Comparison of ENCODE assay signal across 9 cellular contexts in the genomic region with DNA sequence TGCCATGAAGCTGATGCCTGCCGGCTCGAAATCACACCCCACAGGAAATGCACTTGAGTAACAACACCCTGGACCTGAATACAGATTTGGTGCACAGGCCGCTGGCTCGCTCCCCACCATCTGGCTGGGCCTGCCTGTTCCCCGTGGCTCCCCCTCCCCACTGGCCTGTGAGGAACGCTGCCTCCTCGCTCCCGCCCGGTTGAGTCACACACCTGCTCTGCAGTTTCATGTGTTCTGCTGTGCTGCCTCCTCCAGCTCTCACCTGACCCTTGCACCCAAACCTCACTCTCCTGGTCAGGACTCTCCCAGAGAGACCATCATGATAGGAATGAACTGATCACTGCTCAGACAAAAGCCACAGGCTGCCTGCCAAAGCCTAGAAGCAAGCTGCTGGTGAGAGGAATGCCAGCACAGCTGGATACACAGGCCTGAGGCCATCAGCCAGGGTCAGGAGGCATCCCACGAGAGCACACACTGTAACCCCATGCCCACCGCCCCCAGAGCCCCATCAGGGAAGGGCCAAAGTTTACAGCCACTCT. TPM values are rescaled to one million over a fixed set of nuclear protein-coding genes. Genes with fewer than 3 reads are reported as not detected.
DNase-seq lines count a peak whose midpoint lies in the region; ATAC-seq, FAIRE-seq and TF ChIP-seq lines count a peak whose summit lies in the region.
"Had no signal": no experiment of that assay in that cellular context is flagged by ENCODE, and none has a peak within 500 bp of the region (broad histone marks: within the 10 kb centered on the region; RNA-seq: fewer than 3 reads in every experiment).

No MANE protein-coding gene starts in this region.

- peaks cover 12% of the 10 kb centered on the region for H3K79me2 ChIP-seq in keratinocyte (ENCODE audit: control insufficient read depth, insufficient read depth, low read length)

- peak overlapping the region; percentile 74 for H3K27ac ChIP-seq in keratinocyte (ENCODE audit: control insufficient read depth, insufficient read depth, low read length)

- no peaks in the 10 kb centered on the region for H3K9me3 Mint-ChIP-seq in endothelial cell (ENCODE audit: unreplicated experiment)

- no peaks in the 10 kb centered on the region for H3K27me3 ChIP-seq in keratinocyte (ENCODE audit: control insufficient read depth, extremely low read depth, insufficient read depth, low read length)

- peaks cover 2% of the 10 kb centered on the region for H3K9me1 ChIP-seq in keratinocyte (ENCODE audit: control insufficient read depth, extremely low read depth, insufficient read depth, low read length)

- TF ChIP-seq CTCF in keratinocyte (optimal IDR thresholded peaks at IDR 0.05 in 1 of 3, IDR thresholded peaks at IDR 0.05 in 1 of 3, conservative IDR thresholded peaks at IDR 0.05 in 1 of 3; ENCODE audit: extremely low read depth in 1 of 3, insufficient read depth in 2 of 3, low read length in 3 of 3) (peak in 2 of 3 experiments; percentile 7 to 33), endothelial cell (IDR thresholded peaks at IDR 0.05; ENCODE audit: unreplicated experiment) (no peak)

- H3K36me3 Mint-ChIP-seq in endothelial cell (ENCODE audit: low read depth, unreplicated experiment): peaks cover 7% of the 10 kb centered on the region

- H3K9ac ChIP-seq in keratinocyte (ENCODE audit: control insufficient read depth, extremely low read depth, insufficient read depth, low read length): peak overlapping the region; percentile 55

- DNase-seq in HPDE6-E6E7 (ENCODE audit: extremely low spot score) (peak; percentile 79), amygdala (lab: John Stamatoyannopoulos, UW) (peak in 35 of 56 donors; percentile 14 to 85 (median 64)), keratinocyte (ENCODE audit: low read depth, low spot score) (no peak), smooth muscle cell of the brain vasculature (ENCODE audit: low read depth, low spot score) (peak; percentile 26), endothelial cell (ENCODE audit: low spot score) (no peak)
- DNase-seq in NK-92 treated with Interleukin-12 subunit alpha and Interleukin-12 subunit beta, amount 100 ng/mL, for 24 hours (lab: John Stamatoyannopoulos, UW): no peak
- DNase-seq in stimulated activated CD4-positive, alpha-beta T cell treated with anti-CD3 and anti-CD28 coated beads, Interleukin-4, amount 100 ng/mL, for 24 hours: no peak

- H3K4me2 ChIP-seq in keratinocyte (ENCODE audit: control insufficient read depth, extremely low read depth, insufficient read depth, low read depth, low read length): peak overlapping the region; percentile 70

- H3K36me3 ChIP-seq in keratinocyte (ENCODE audit: control insufficient read depth in 2 of 2, extremely low read depth in 1 of 2, insufficient read depth in 2 of 2, low read length in 2 of 2): no peaks in the 10 kb centered on the region

- H3K4me1 ChIP-seq in keratinocyte (ENCODE audit: control insufficient read depth, extremely low read depth, insufficient read depth, low read length): peaks cover 59% of the 10 kb centered on the region

- no peak overlapping the region for H2AFZ ChIP-seq in keratinocyte (ENCODE audit: control insufficient read depth, low read length)

- H3K9me3 ChIP-seq in keratinocyte (ENCODE audit: control insufficient read depth, low read depth, low read length): no peaks in the 10 kb centered on the region

- peaks cover 7% of the 10 kb centered on the region for H3K4me1 Mint-ChIP-seq in endothelial cell (ENCODE audit: unreplicated experiment)

- peak; percentile 66 for FAIRE-seq in keratinocyte (lab: Jason Lieb, UNC)

- no peak for ATAC-seq in HG02970 (IDR thresholded peaks at IDR 0.05; ENCODE audit: low FRiP score, unreplicated experiment)

- H3K4me3 ChIP-seq in keratinocyte (ENCODE audit: control insufficient read depth in 2 of 3, extremely low read depth in 1 of 3, insufficient read depth in 2 of 3, low read depth in 1 of 3, low read length in 3 of 3): no peak overlapping the region

- dilution Hi-C loops in keratinocyte (cut with MboI; ENCODE audit: extremely low pct_ligation_motif_present, low sequenced_read_pairs): no loop called here

- H3K4me3 Mint-ChIP-seq in endothelial cell (ENCODE audit: unreplicated experiment): no peak overlapping the region

- peaks cover 2% of the 10 kb centered on the region for H4K20me1 ChIP-seq in keratinocyte (ENCODE audit: control insufficient read depth, extremely low read depth, insufficient read depth, low read length)

- no peak overlapping the region for H3K27ac Mint-ChIP-seq in endothelial cell (ENCODE audit: unreplicated experiment)

- H3K27me3 Mint-ChIP-seq in endothelial cell (ENCODE audit: unreplicated experiment): peaks cover 11% of the 10 kb centered on the region

RNA-seq across cellular contexts. Expression of a gene that starts 3.8 kb away (rescaled TPM):
- 33.5 to 63.3 TPM (median 35.3 TPM) in 3 replicates for polyA plus RNA-seq in keratinocyte
- 9.6 TPM for polyA plus RNA-seq in keratinocyte (2011; ENCODE audit: low read depth)
- polyA plus RNA-seq in keratinocyte (2011; cell fraction: cytosol; rRNA removed): 20.5 and 64.3 TPM in 2 replicates
- polyA plus RNA-seq in keratinocyte (2011; cell fraction: nucleus; rRNA removed): 31.3 and 53.0 TPM in 2 replicates
- 30.1 and 57.7 TPM in 2 replicates for polyA plus RNA-seq in keratinocyte (2012; ENCODE audit: low replicate concordance)
- 7.4 to 12.8 TPM (median 12.5 TPM) in 3 replicates for polyA minus RNA-seq in keratinocyte
- polyA minus RNA-seq in keratinocyte (2011; cell fraction: cytosol; rRNA and poly(A)+ RNA removed): 38.8 TPM
- polyA minus RNA-seq in keratinocyte (2011; cell fraction: nucleus; rRNA and poly(A)+ RNA removed): 9.2 and 11.4 TPM in 2 replicates
- 84.3 TPM for total RNA-seq in endothelial cell (ENCODE audit: unreplicated experiment)

RNA-seq across cellular contexts. Expression of a gene that starts 25.2 kb away (rescaled TPM):
- polyA plus RNA-seq in keratinocyte: 1.7 to 4.9 TPM (median 1.8 TPM) in 3 replicates
- polyA plus RNA-seq in keratinocyte (2011; ENCODE audit: low read depth): 12.4 TPM
- polyA plus RNA-seq in keratinocyte (2011; cell fraction: cytosol; rRNA removed): 1.1 and 1.8 TPM in 2 replicates
- polyA plus RNA-seq in keratinocyte (2011; cell fraction: nucleus; rRNA removed): 7.2 and 9.8 TPM in 2 replicates
- 1.4 and 22.0 TPM in 2 replicates for polyA plus RNA-seq in keratinocyte (2012; ENCODE audit: low replicate concordance)
- polyA minus RNA-seq in keratinocyte: 0.32 to 1.5 TPM (median 1.3 TPM) in 3 replicates
- 2.1 TPM for polyA minus RNA-seq in keratinocyte (2011; cell fraction: cytosol; rRNA and poly(A)+ RNA removed)
- 2.0 and 4.4 TPM in 2 replicates for polyA minus RNA-seq in keratinocyte (2011; cell fraction: nucleus; rRNA and poly(A)+ RNA removed)
- 6.1 TPM for total RNA-seq in endothelial cell (ENCODE audit: unreplicated experiment)

RNA-seq across cellular contexts. Expression of a gene that starts 46.4 kb away (rescaled TPM):
- 82.3 to 102 TPM (median 95.5 TPM) in 3 replicates for polyA plus RNA-seq in keratinocyte
- 41.8 TPM for polyA plus RNA-seq in keratinocyte (2011; ENCODE audit: low read depth)
- 92.7 and 139 TPM in 2 replicates for polyA plus RNA-seq in keratinocyte (2011; cell fraction: cytosol; rRNA removed)
- 92.9 and 114 TPM in 2 replicates for polyA plus RNA-seq in keratinocyte (2011; cell fraction: nucleus; rRNA removed)
- 42.3 and 107 TPM in 2 replicates for polyA plus RNA-seq in keratinocyte (2012; ENCODE audit: low replicate concordance)
- 123 to 292 TPM (median 136 TPM) in 3 replicates for polyA minus RNA-seq in keratinocyte
- 216 TPM for polyA minus RNA-seq in keratinocyte (2011; cell fraction: cytosol; rRNA and poly(A)+ RNA removed)
- 38.2 and 40.0 TPM in 2 replicates for polyA minus RNA-seq in keratinocyte (2011; cell fraction: nucleus; rRNA and poly(A)+ RNA removed)
- total RNA-seq in endothelial cell (ENCODE audit: unreplicated experiment): 133 TPM

RNA-seq across cellular contexts. Expression of a gene that starts 51.7 kb away (rescaled TPM):
- polyA plus RNA-seq in keratinocyte: 0.50 to 0.73 TPM (median 0.73 TPM) in 3 replicates
- polyA plus RNA-seq in keratinocyte (2011; ENCODE audit: low read depth): 0.25 TPM
- polyA plus RNA-seq in keratinocyte (2011; cell fraction: cytosol; rRNA removed): 0.39 and 0.66 TPM in 2 replicates
- 0.53 and 0.95 TPM in 2 replicates for polyA plus RNA-seq in keratinocyte (2011; cell fraction: nucleus; rRNA removed)
- 0.73 and 1.2 TPM in 2 replicates for polyA plus RNA-seq in keratinocyte (2012; ENCODE audit: low replicate concordance)
- polyA minus RNA-seq in keratinocyte: 0.96 to 1.8 TPM (median 1.4 TPM) in 3 replicates
- polyA minus RNA-seq in keratinocyte (2011; cell fraction: cytosol; rRNA and poly(A)+ RNA removed): 2.1 TPM
- polyA minus RNA-seq in keratinocyte (2011; cell fraction: nucleus; rRNA and poly(A)+ RNA removed): 0.47 and 0.74 TPM in 2 replicates
- 2.4 TPM for total RNA-seq in endothelial cell (ENCODE audit: unreplicated experiment)
- polyA plus RNA-seq: neural cell had no signal

RNA-seq across cellular contexts. Expression of a gene that starts 59.8 kb away (rescaled TPM):
- polyA plus RNA-seq in keratinocyte: 22.6 to 42.4 TPM (median 31.6 TPM) in 3 replicates
- polyA plus RNA-seq in keratinocyte (2011; ENCODE audit: low read depth): 13.0 TPM
- polyA plus RNA-seq in keratinocyte (2011; cell fraction: cytosol; rRNA removed): 21.2 and 50.7 TPM in 2 replicates
- 66.3 and 100 TPM in 2 replicates for polyA plus RNA-seq in keratinocyte (2011; cell fraction: nucleus; rRNA removed)
- polyA plus RNA-seq in keratinocyte (2012; ENCODE audit: low replicate concordance): 31.0 and 82.3 TPM in 2 replicates
- polyA minus RNA-seq in keratinocyte: 27.3 to 92.4 TPM (median 35.0 TPM) in 3 replicates
- 74.2 TPM for polyA minus RNA-seq in keratinocyte (2011; cell fraction: cytosol; rRNA and poly(A)+ RNA removed)
- polyA minus RNA-seq in keratinocyte (2011; cell fraction: nucleus; rRNA and poly(A)+ RNA removed): 56.2 and 58.6 TPM in 2 replicates
- total RNA-seq in endothelial cell (ENCODE audit: unreplicated experiment): 97.2 TPM

Comparison
In these comparisons a context has a peak if more than half of its experiments do, and no peak if none do; other contexts are left out.
1. DNase-seq: peak in HPDE6-E6E7 (single experiment), amygdala (35 of 56) and smooth muscle cell of the brain vasculature (single experiment); none in keratinocyte (single experiment), endothelial cell (single experiment), NK-92 treated with Interleukin-12 subunit alpha and Interleukin-12 subunit beta, amount 100 ng/mL, for 24 hours (single experiment) and stimulated activated CD4-positive, alpha-beta T cell treated with anti-CD3 and anti-CD28 coated beads, Interleukin-4, amount 100 ng/mL, for 24 hours (single experiment).